26 cellular contexts compared by ENCODE assay signal in genomic region chr4:60378010-60378409, GRCh38.
"Had no signal": no experiment of that assay in that cellular context is flagged by ENCODE, and none has a peak within 500 bp of the region (broad histone marks: within the 10 kb centered on the region; RNA-seq: fewer than 3 reads in every experiment).

No MANE protein-coding gene starts in this region.

- H3K4me3 ChIP-seq: MG63, Peyer's patch, SJSA1 had no signal

- H3K4me1 Mint-ChIP-seq: T-cell had no signal

- H3K4me1 ChIP-seq: Peyer's patch, SJSA1 had no signal

- H3K9ac ChIP-seq: KMS-11, SK-N-SH had no signal

- ATAC-seq: T-cell had no signal

- H3K9me3 ChIP-seq: MG63, Peyer's patch, SJSA1, SK-N-SH had no signal

- H3K36me3 ChIP-seq: MG63, Peyer's patch, SJSA1 had no signal

- H3K27ac Mint-ChIP-seq: T-cell had no signal

- H3K4me2 ChIP-seq: KMS-11, SK-N-SH had no signal

- H3K36me3 Mint-ChIP-seq: T-cell had no signal

- H3K27me3 ChIP-seq: MG63, Peyer's patch, SJSA1 had no signal

- H3K27me3 Mint-ChIP-seq: T-cell had no signal

- H3K4me3 Mint-ChIP-seq: T-cell had no signal

- H3K27ac ChIP-seq: KMS-11, Peyer's patch, SJSA1 had no signal

- DNase-seq: Karpas-422, MG63, NCI-H1092, NCI-H1105, NCI-H1417 treated with DMSO at 0.1 percent for 48 hours, NCI-H1436 treated with DMSO at 0.1 percent for 48 hours, NCI-H1694 treated with DMSO at 0.1 percent for 48 hours, NCI-H187 treated with DMSO at 0.1 percent for 48 hours, NCI-H2029, NCI-H2081, NCI-H2171 treated with DMSO at 0.1 percent for 48 hours, NCI-H2227 treated with DMSO at 0.1 percent for 48 hours, NCI-H345, NCI-H446, NCI-H510A treated with DMSO at 0.1 percent for 48 hours, NCI-H524 treated with DMSO at 0.1 percent for 48 hours, NCI-H526 treated with DMSO at 0.1 percent for 48 hours, NCI-H774, Peyer's patch, Right ventricle myocardium superior, RPMI8226, SHP77 treated with DMSO at 0.1 percent for 48 hours, SK-N-SH, T-cell had no signal
